9 cellular contexts compared by ENCODE assay signal in genomic region chr21:25999935-26000582, GRCh38.
DNase-seq lines count a peak whose midpoint lies in the region; ATAC-seq and FAIRE-seq lines count a peak whose summit lies in the region.
"Had no signal": no experiment of that assay in that cellular context is flagged by ENCODE, and none has a peak within 500 bp of the region (broad histone marks: within the 10 kb centered on the region; RNA-seq: fewer than 3 reads in every experiment).

No MANE protein-coding gene starts in this region.

- peak overlapping the region; percentile 62 for H3K27ac Mint-ChIP-seq in activated CD8-positive, alpha-beta T cell treated with anti-CD3 and anti-CD28 coated beads, Interleukin-2, amount 10 ng/mL, durations not matched to agents 7 days and 5 days

- WGBS in small intestine, 3 donors, result 22 to 62% (median 50%) methylated on average over 19 of the region's 19 CpGs

- H3K4me3 ChIP-seq in small intestine (ENCODE audit: low read depth in 1 of 2, low read length in 2 of 2), result peak overlapping the region in 1 of 2 donors; percentile 5

- H3K27ac ChIP-seq in small intestine (ENCODE audit: low read depth in 1 of 2, low read length in 1 of 2), result peak overlapping the region in 1 of 2 donors; percentile 41

- peaks cover 8% of the 10 kb centered on the region for H3K4me1 Mint-ChIP-seq in activated CD8-positive, alpha-beta T cell treated with anti-CD3 and anti-CD28 coated beads, Interleukin-2, amount 10 ng/mL, durations not matched to agents 7 days and 5 days (ENCODE audit: low read depth)

- no peaks in the 10 kb centered on the region for H3K9me3 ChIP-seq in small intestine (ENCODE audit: control insufficient read depth, low read depth)

- peak; percentile 72 for DNase-seq in activated CD8-positive, alpha-beta T cell treated with anti-CD3 and anti-CD28 coated beads, Interleukin-2, amount 10 ng/mL, durations not matched to agents 7 days and 5 days
- DNase-seq in cerebellar cortex (ENCODE audit: low spot score) (peak; percentile 36), small intestine (peak; percentile 68), DMS153 treated with DMSO at 0.1 percent for 48 hours (lab: John Stamatoyannopoulos, UW; ENCODE audit: unreplicated experiment) (no peak), pons (ENCODE audit: low spot score) (no peak), NCI-H1105 (lab: John Stamatoyannopoulos, UW) (no peak)
- DNase-seq: NCI-H524 had no signal

- no peaks in the 10 kb centered on the region for H3K36me3 Mint-ChIP-seq in activated CD8-positive, alpha-beta T cell treated with anti-CD3 and anti-CD28 coated beads, Interleukin-2, amount 10 ng/mL, durations not matched to agents 7 days and 5 days (ENCODE audit: low read depth)

- CTCF ChIA-PET in activated CD8-positive, alpha-beta T cell treated with anti-CD3 and anti-CD28 coated beads, Interleukin-2, amount 10 ng/mL, durations not matched to agents 7 days and 5 days (lab: Charles Lee), result no interaction called here

- POLR2A ChIA-PET in activated CD8-positive, alpha-beta T cell treated with anti-CD3 and anti-CD28 coated beads, Interleukin-2, amount 10 ng/mL, durations not matched to agents 7 days and 5 days (lab: Charles Lee), result no interaction called here

- no peak for FAIRE-seq in small intestine (lab: Jason Lieb, UNC)

- ATAC-seq in GM19438 (IDR thresholded peaks at IDR 0.05; ENCODE audit: low read depth, unreplicated experiment) (peak; percentile 68), GM21367 (IDR thresholded peaks at IDR 0.05; ENCODE audit: unreplicated experiment) (no peak)
- peak; percentile 94 for ATAC-seq in activated CD8-positive, alpha-beta T cell treated with anti-CD3 and anti-CD28 coated beads, Interleukin-2, amount 10 ng/mL, durations not matched to agents 7 days and 5 days

- peaks cover 5 to 6% of the 10 kb centered on the region in 2 donors for H3K4me1 ChIP-seq in small intestine (ENCODE audit: control insufficient read depth in 2 of 2, insufficient read depth in 1 of 2, low read depth in 1 of 2, low read length in 1 of 2)

- H3K4me3 Mint-ChIP-seq in activated CD8-positive, alpha-beta T cell treated with anti-CD3 and anti-CD28 coated beads, Interleukin-2, amount 10 ng/mL, durations not matched to agents 7 days and 5 days, result peak overlapping the region; percentile 44

- no peaks in the 10 kb centered on the region for H3K27me3 ChIP-seq in small intestine (ENCODE audit: control insufficient read depth in 2 of 2, insufficient read depth in 2 of 2, low read length in 2 of 2)

- H3K9me3 Mint-ChIP-seq in activated CD8-positive, alpha-beta T cell treated with anti-CD3 and anti-CD28 coated beads, Interleukin-2, amount 10 ng/mL, durations not matched to agents 7 days and 5 days (ENCODE audit: insufficient read depth), result no peaks in the 10 kb centered on the region

- no peaks in the 10 kb centered on the region for H3K36me3 ChIP-seq in small intestine (ENCODE audit: control insufficient read depth in 2 of 2, insufficient read depth in 2 of 2, low read length in 2 of 2)

- H3K27me3 Mint-ChIP-seq in activated CD8-positive, alpha-beta T cell treated with anti-CD3 and anti-CD28 coated beads, Interleukin-2, amount 10 ng/mL, durations not matched to agents 7 days and 5 days (ENCODE audit: low read depth), result no peaks in the 10 kb centered on the region

Comparison
In these comparisons a context has a peak if more than half of its experiments do, and no peak if none do; other contexts are left out.
1. DNase-seq: peak in activated CD8-positive, alpha-beta T cell treated with anti-CD3 and anti-CD28 coated beads, Interleukin-2, amount 10 ng/mL, durations not matched to agents 7 days and 5 days (single experiment), cerebellar cortex (single experiment) and small intestine (single experiment); none in DMS153 treated with DMSO at 0.1 percent for 48 hours (single experiment), pons (single experiment) and NCI-H1105 (single experiment).